ENCODE assay signal across 8 cellular contexts in genomic region chr19:1837625-1838105, GRCh38. TPM values are rescaled to one million over a fixed set of nuclear protein-coding genes. Genes with fewer than 3 reads are reported as not detected.
DNase-seq lines count a peak whose midpoint lies in the region; ATAC-seq and TF ChIP-seq lines count a peak whose summit lies in the region.

No MANE protein-coding gene starts in this region.

- DNase-seq in AG09319 (ENCODE audit: extremely low read depth, low read depth) = no peak
- no peak for DNase-seq in HCT116 (ENCODE audit: low read depth, low spot score)
- peak; percentile 77 for DNase-seq in activated CD4-positive, CD25-positive, alpha-beta regulatory T cell treated with anti-CD3 and anti-CD28 coated beads, Interleukin-2, amount 50 U/mL, for 72 hours
- no peak for DNase-seq in dorsolateral prefrontal cortex
- peak in 5 of 9 donors; percentile 31 to 75 (median 51) for DNase-seq in naive thymus-derived CD4-positive, alpha-beta T cell
- no peak for DNase-seq in GDM1 (lab: John Stamatoyannopoulos, UW)

- H3K4me1 ChIP-seq in HCT116 (ENCODE audit: control insufficient read depth in 1 of 2, insufficient read depth in 2 of 2, low read length in 2 of 2) = peaks cover 9 to 23% of the 10 kb centered on the region in 2 experiments; a peak in 3 of 4 replicates
- peaks cover 0 to under 1% of the 10 kb centered on the region in 2 donors for H3K4me1 ChIP-seq in naive thymus-derived CD4-positive, alpha-beta T cell (ENCODE audit: control insufficient read depth in 2 of 2, insufficient read depth in 2 of 2, low read length in 2 of 2)

- peak overlapping the region; percentile 57 for H3K27ac ChIP-seq in HCT116 (ENCODE audit: low read depth, low read length)
- H3K27ac ChIP-seq in dorsolateral prefrontal cortex = peak overlapping the region in 1 of 59 donors; percentile 22
- H3K27ac ChIP-seq in naive thymus-derived CD4-positive, alpha-beta T cell (ENCODE audit: low read depth, low read length) = no peak overlapping the region

- TF ChIP-seq POLR2A in HCT116 (IDR thresholded peaks at IDR 0.05; ENCODE audit: borderline replicate concordance, extremely low read depth, insufficient read depth, insufficient read length) = no peak

- peak; percentile 61; the same call in 1 of the 2 replicates for TF ChIP-seq RAD21 in HCT116 (IDR thresholded peaks at IDR 0.05; ENCODE audit: low read depth)

- H3K27me3 ChIP-seq in HCT116 (ENCODE audit: insufficient read depth, low read length) (no peaks in the 10 kb centered on the region), dorsolateral prefrontal cortex (no peaks in the 10 kb centered on the region)
- H3K27me3 ChIP-seq in naive thymus-derived CD4-positive, alpha-beta T cell (ENCODE audit: control insufficient read depth in 2 of 2, insufficient read depth in 2 of 2, low read length in 2 of 2) = no peaks in the 10 kb centered on the region

- no peaks in the 10 kb centered on the region for H3K9me3 Mint-ChIP-seq in naive thymus-derived CD4-positive, alpha-beta T cell

- H3K27ac Mint-ChIP-seq in naive thymus-derived CD4-positive, alpha-beta T cell = no peak overlapping the region

- H4K20me1 ChIP-seq in HCT116 (ENCODE audit: insufficient read depth) = peaks cover 17% of the 10 kb centered on the region; the same call in 1 of the 2 replicates

- H3K4me3 ChIP-seq in HCT116 (replicated peaks in 1 of 2; ENCODE audit: low read depth in 1 of 2, low read length in 2 of 2) = no peak overlapping the region
- H3K4me3 ChIP-seq in dorsolateral prefrontal cortex = no peak overlapping the region
- no peak overlapping the region for H3K4me3 ChIP-seq in naive thymus-derived CD4-positive, alpha-beta T cell (ENCODE audit: low read length)

- ATAC-seq in HCT116 = peak; percentile 82
- peak; percentile 84 for ATAC-seq in naive thymus-derived CD4-positive, alpha-beta T cell
- no peak for ATAC-seq in GM21825 (IDR thresholded peaks at IDR 0.05; ENCODE audit: unreplicated experiment)
- no peak for ATAC-seq in GM19328 (IDR thresholded peaks at IDR 0.05; ENCODE audit: unreplicated experiment)

- intact Hi-C loops in HCT116 (cut with micrococcal nuclease) (no loop called here), dorsolateral prefrontal cortex (cut with DNase I) (no loop called here)
- intact Hi-C loops in naive thymus-derived CD4-positive, alpha-beta T cell (cut with micrococcal nuclease) = loop anchor here (1.0 kb wide), 1 partner anchor 11 kb away; the partner anchor contains the start of gene REXO1 (in 2 of the 2)

- no peak overlapping the region for H3K9ac ChIP-seq in HCT116 (ENCODE audit: low read length)

- POLR2A ChIA-PET in HCT116 (lab: Charles Lee) = no interaction called here
- POLR2A ChIA-PET in naive thymus-derived CD4-positive, alpha-beta T cell (lab: Charles Lee) = no interaction called here

- RAD21 ChIA-PET in HCT116 (lab: Charles Lee; ENCODE audit: low non-redundant PET in 1 of 2, low total read pairs in 2 of 2, uncharacterized antibody in 2 of 2, unreplicated experiment in 2 of 2) = no interaction called here

- CTCF ChIA-PET in HCT116 (lab: Charles Lee) = interaction anchor here (0.8 to 3.0 kb wide), 11 partner anchors 8 to 291 kb away, joined by 3 to 33 read pairs (median 4); partner anchors contain the start of genes MBD3 and TCF3
- CTCF ChIA-PET in naive thymus-derived CD4-positive, alpha-beta T cell (lab: Charles Lee) = interaction anchor here (0.6 to 2.5 kb wide), 5 partner anchors 9 to 508 kb away, joined by 3 to 21 read pairs (median 4); no protein-coding TSS in a partner anchor

- peak overlapping the region; percentile 27 for H3K4me2 ChIP-seq in HCT116 (ENCODE audit: low read length)

- H3K36me3 Mint-ChIP-seq in naive thymus-derived CD4-positive, alpha-beta T cell = no peaks in the 10 kb centered on the region

- peak overlapping the region in 1 of 10 donors; percentile 23 for H3K4me3 Mint-ChIP-seq in naive thymus-derived CD4-positive, alpha-beta T cell

- H3K27me3 Mint-ChIP-seq in naive thymus-derived CD4-positive, alpha-beta T cell = no peaks in the 10 kb centered on the region

- BruUV-seq in HCT116 (replicated peaks; lab: Mats Ljungman, UMichigan) = no TSS peak

- H3K9me3 ChIP-seq in HCT116 (ENCODE audit: control insufficient read depth in 1 of 2, insufficient read depth in 1 of 2, low read depth in 1 of 2, low read length in 2 of 2) = no peaks in the 10 kb centered on the region
- no peaks in the 10 kb centered on the region for H3K9me3 ChIP-seq in naive thymus-derived CD4-positive, alpha-beta T cell (ENCODE audit: control insufficient read depth in 2 of 3, low read length in 3 of 3)

- no peak overlapping the region for H2AFZ ChIP-seq in HCT116 (ENCODE audit: low read depth, low read length, poor library complexity, severe bottlenecking)

- peaks cover 18 to 50% (median 35%) of the 10 kb centered on the region in 7 donors for H3K4me1 Mint-ChIP-seq in naive thymus-derived CD4-positive, alpha-beta T cell

- H3K9me2 ChIP-seq in HCT116 (ENCODE audit: insufficient read depth) = no peaks in the 10 kb centered on the region

- no peaks in the 10 kb centered on the region; a peak in 1 of 4 replicates for H3K36me3 ChIP-seq in HCT116 (ENCODE audit: control insufficient read depth in 1 of 2, insufficient read depth in 2 of 2, low read length in 2 of 2)
- H3K36me3 ChIP-seq in naive thymus-derived CD4-positive, alpha-beta T cell (ENCODE audit: control insufficient read depth in 2 of 3, insufficient read depth in 3 of 3, low read length in 3 of 3) = peaks cover 0 to 29% (median 0%) of the 10 kb centered on the region in 3 experiments

- peaks cover 93% of the 10 kb centered on the region for H3K79me2 ChIP-seq in HCT116 (ENCODE audit: insufficient read depth, low read length)

- TF ChIP-seq CTCF in AG09319 (IDR thresholded peaks at IDR 0.05; ENCODE audit: low read depth, low read length) = peak; percentile 97
- TF ChIP-seq CTCF in HCT116 (IDR thresholded peaks at IDR 0.05 in 2 of 3, conservative IDR thresholded peaks at IDR 0.05 in 1 of 3; ENCODE audit: borderline replicate concordance in 1 of 3, insufficient read depth in 1 of 3, low read depth in 2 of 3, low read length in 2 of 3) = peak; percentile 54 to 99 (median 97); a peak in 5 of 6 replicates
- peak; percentile 48 to 92 (median 79) for TF ChIP-seq CTCF in dorsolateral prefrontal cortex (IDR thresholded peaks at IDR 0.05 in 54 of 56, conservative IDR thresholded peaks at IDR 0.05 in 2 of 56; ENCODE audit: low read depth in 1 of 56, partially characterized antibody in 56 of 56)

TF ChIP-seq in HCT116, 20 proteins besides CTCF, POLR2A, EP300 and RAD21:
- no peak for TF ChIP-seq ZNF274 (IDR thresholded peaks at IDR 0.05; ENCODE audit: low read depth, low read length)

RNA-seq across cellular contexts. Expression of gene REXO1, which starts 10.6 kb away (rescaled TPM):
- 52.2 TPM for total RNA-seq in HCT116 (2021; ENCODE audit: unreplicated experiment)
- 37.4 and 54.0 TPM in 2 replicates for polyA plus RNA-seq in HCT116 (2012)
- 10 to 100 TPM; 33.1 to 84.1 (median 54.4) TPM for total RNA-seq in dorsolateral prefrontal cortex
- total RNA-seq in naive thymus-derived CD4-positive, alpha-beta T cell = 10 to 100 TPM; 52.7 to 92.6 (median 73.1) TPM
- 1 to 10 TPM; 5.4 to 9.6 TPM for polyA plus RNA-seq in naive thymus-derived CD4-positive, alpha-beta T cell

RNA-seq across cellular contexts. Expression of gene ATP8B3, which starts 25.6 kb away (rescaled TPM):
- total RNA-seq in HCT116 (2021; ENCODE audit: unreplicated experiment) (17.0 TPM), dorsolateral prefrontal cortex (1 to 10 TPM in 31 of 120 experiments, under 1 TPM in 87, not detected in 2; 0.11 to 2.1 (median 0.64) TPM)
- 15.6 and 16.5 TPM in 2 replicates for polyA plus RNA-seq in HCT116 (2012)
- total RNA-seq in naive thymus-derived CD4-positive, alpha-beta T cell = 10 to 100 TPM in 1 of 5 experiments, 1 to 10 TPM in 4; 1.8 to 15.3 (median 4.0) TPM
- polyA plus RNA-seq in naive thymus-derived CD4-positive, alpha-beta T cell = under 1 TPM; 0.83 TPM

RNA-seq across cellular contexts. Expression of gene KLF16, which starts 25.7 kb away (rescaled TPM):
- total RNA-seq in HCT116 (2021; ENCODE audit: unreplicated experiment) (64.3 TPM), dorsolateral prefrontal cortex (10 to 100 TPM; 18.4 to 58.7 (median 34.5) TPM)
- 29.9 and 33.0 TPM in 2 replicates for polyA plus RNA-seq in HCT116 (2012)
- 10 to 100 TPM; 20.5 to 65.2 (median 21.1) TPM for total RNA-seq in naive thymus-derived CD4-positive, alpha-beta T cell
- under 1 TPM; 0.41 to 0.47 TPM for polyA plus RNA-seq in naive thymus-derived CD4-positive, alpha-beta T cell

RNA-seq across cellular contexts. Expression of gene ABHD17A, which starts 47.6 kb away (rescaled TPM):
- total RNA-seq in HCT116 (2021; ENCODE audit: unreplicated experiment) (68.2 TPM), dorsolateral prefrontal cortex (100 to 1,000 TPM in 118 of 120 experiments, 10 to 100 TPM in 2; 93.9 to 197 (median 126) TPM)
- 39.6 and 42.3 TPM in 2 replicates for polyA plus RNA-seq in HCT116 (2012)
- 100 to 1,000 TPM in 4 of 5 experiments, 10 to 100 TPM in 1; 92.9 to 175 (median 127) TPM for total RNA-seq in naive thymus-derived CD4-positive, alpha-beta T cell
- polyA plus RNA-seq in naive thymus-derived CD4-positive, alpha-beta T cell = 100 to 1,000 TPM; 135 to 140 TPM

Comparison
In these comparisons a context has a peak if more than half of its experiments do, and no peak if none do; other contexts are left out.
1. DNase-seq: peak in activated CD4-positive, CD25-positive, alpha-beta regulatory T cell treated with anti-CD3 and anti-CD28 coated beads, Interleukin-2, amount 50 U/mL, for 72 hours (single experiment) and naive thymus-derived CD4-positive, alpha-beta T cell (5 of 9); none in AG09319 (single experiment), HCT116 (single experiment), dorsolateral prefrontal cortex (0 of 10) and GDM1 (single experiment).
2. ATAC-seq: peak in HCT116 (single experiment) and naive thymus-derived CD4-positive, alpha-beta T cell (single experiment); none in GM21825 (single experiment) and GM19328 (single experiment).
3. intact Hi-C loops: an anchor here in naive thymus-derived CD4-positive, alpha-beta T cell (1.0 kb wide); none called in HCT116 and dorsolateral prefrontal cortex.
4. Peak in every context shown above with its lines, with median percentiles within 50 percentile points of each other: CTCF ChIP-seq.